ENCODE assay signal across 17 cellular contexts in genomic region chr2:199160677-199161465, GRCh38.
A peak's percentile ranks its signal among the peaks of the same experiment; 100 is the strongest.
DNase-seq lines count a peak whose midpoint lies in the region; ATAC-seq and TF ChIP-seq lines count a peak whose summit lies in the region.
"Had no signal": no experiment of that assay in that cellular context is flagged by ENCODE, and none has a peak within 500 bp of the region (broad histone marks: within the 10 kb centered on the region; RNA-seq: fewer than 3 reads in every experiment).

No MANE protein-coding gene starts in this region.

- peak overlapping the region; percentile 52; the same call in 1 of the 2 replicates for H2AFZ ChIP-seq in SK-N-SH (ENCODE audit: low read depth)

- H3K9me3 ChIP-seq in SK-N-SH (no peaks in the 10 kb centered on the region), SJSA1 (replicated peaks) (no peaks in the 10 kb centered on the region)

- no peak overlapping the region for H3K4me2 ChIP-seq in SK-N-SH

- TF ChIP-seq CTCF in SK-N-SH (IDR thresholded peaks at IDR 0.05) = no peak
- TF ChIP-seq CTCF in fibroblast of the aortic adventitia (IDR thresholded peaks at IDR 0.05; ENCODE audit: insufficient read depth, low read length) = no peak

- H3F3A ChIP-seq in SK-N-SH (replicated peaks; ENCODE audit: insufficient read depth) = no peaks in the 10 kb centered on the region

- ATAC-seq in SK-N-SH treated with all-trans-retinoic acid at 6 μM for 48 hours (no peak), HG03457 (IDR thresholded peaks at IDR 0.05; ENCODE audit: unreplicated experiment) (no peak)
- ATAC-seq: left lobe of liver had no signal

- H3K4me3 ChIP-seq in SK-N-SH (ENCODE audit: low read depth in 2 of 2, low read length in 1 of 2) (no peak overlapping the region), SJSA1 (no peak overlapping the region), fibroblast of the aortic adventitia (ENCODE audit: low read depth, low read length) (no peak overlapping the region)
- H3K4me3 ChIP-seq: spleen, upper lobe of left lung had no signal

- no peaks in the 10 kb centered on the region for H3K36me3 ChIP-seq in SK-N-SH (replicated peaks in 1 of 2; ENCODE audit: control insufficient read depth in 1 of 2, insufficient read depth in 2 of 2, low read length in 1 of 2)
- H3K36me3 ChIP-seq in SJSA1 = no peaks in the 10 kb centered on the region
- H3K36me3 ChIP-seq: spleen, upper lobe of left lung had no signal

- no peaks in the 10 kb centered on the region for H3K9me2 ChIP-seq in SK-N-SH

- H3K79me2 ChIP-seq in SK-N-SH (ENCODE audit: insufficient read depth) = no peaks in the 10 kb centered on the region

- no peak for TF ChIP-seq EP300 in SK-N-SH (IDR thresholded peaks at IDR 0.05; ENCODE audit: borderline replicate concordance in 1 of 2, low read depth in 1 of 2, low read length in 1 of 2)

- no peaks in the 10 kb centered on the region for H4K20me1 ChIP-seq in SK-N-SH (ENCODE audit: insufficient read depth)

- WGBS in SK-N-SH (ENCODE audit: low lambda C conversion rate) = 11% methylated on average over 1 of the region's 1 CpG

- no peaks in the 10 kb centered on the region for H3K4me1 ChIP-seq in SK-N-SH (ENCODE audit: control insufficient read depth in 1 of 2, insufficient read depth in 2 of 2, low read depth in 1 of 2, low read length in 1 of 2)
- H3K4me1 ChIP-seq in SJSA1 (replicated peaks) = peaks cover 9% of the 10 kb centered on the region
- H3K4me1 ChIP-seq: spleen, upper lobe of left lung had no signal

- H3K27ac ChIP-seq in SK-N-SH (ENCODE audit: low read depth in 2 of 2, low read length in 1 of 2) (no peak overlapping the region), SJSA1 (peak overlapping the region; percentile 22; the same call in 1 of the 2 replicates)
- H3K27ac ChIP-seq: 22Rv1, spleen, upper lobe of left lung had no signal

- POLR2A ChIA-PET in SK-N-SH (lab: Yijun Ruan, JAX) = no interaction called here

- H3K9ac ChIP-seq in SK-N-SH = no peak overlapping the region

- TF ChIP-seq RAD21 in SK-N-SH (IDR thresholded peaks at IDR 0.05; ENCODE audit: low read length) = no peak

- DNase-seq in SK-N-SH (no peak), SJSA1 (ENCODE audit: low read depth in 1 of 2, low spot score in 2 of 2) (peak in 1 of 2 experiments; percentile 5), fibroblast of the aortic adventitia (ENCODE audit: low read depth) (peak; percentile 81), stromal cell of bone marrow (ENCODE audit: low read depth) (peak; percentile 73), middle frontal gyrus (ENCODE audit: extremely low spot score, low spot score) (no peak), germinal center (ENCODE audit: low spot score) (no peak)
- DNase-seq: activated naive CD4-positive, alpha-beta T cell treated with anti-CD3 and anti-CD28 coated beads for 36 hours; cortex of kidney; DMS153; H9; NCI-H2081; spleen; upper lobe of left lung had no signal

- H3K27me3 ChIP-seq in SK-N-SH (ENCODE audit: insufficient read depth) (no peaks in the 10 kb centered on the region), SJSA1 (replicated peaks) (no peaks in the 10 kb centered on the region)
- H3K27me3 ChIP-seq: spleen, upper lobe of left lung had no signal

- CTCF ChIA-PET in SK-N-SH (lab: Yijun Ruan, JAX) = no interaction called here

TF ChIP-seq in SK-N-SH, 30 proteins besides CTCF, POLR2A, EP300 and RAD21:
- TF ChIP-seq FOSL2 (IDR thresholded peaks at IDR 0.05; ENCODE audit: borderline replicate concordance, low read depth) (peak; percentile 18; the same call in 1 of the 2 replicates), RXRA (IDR thresholded peaks at IDR 0.05; ENCODE audit: borderline replicate concordance, low read depth) (no peak)

TF ChIP-seq in SK-N-SH treated with all-trans-retinoic acid at 6 μM for 48 hours, 23 proteins besides CTCF, POLR2A, EP300 and RAD21:
- TF ChIP-seq TSHZ2 (CRISPR knock-in tag; IDR thresholded peaks at IDR 0.05) (no peak), ZFP30 (CRISPR knock-in tag; IDR thresholded peaks at IDR 0.05) (no peak), ZNF70 (CRISPR knock-in tag; IDR thresholded peaks at IDR 0.05) (no peak), ESRRG (CRISPR knock-in tag; IDR thresholded peaks at IDR 0.05) (no peak)

Comparison
In these comparisons a context has a peak if more than half of its experiments do, and no peak if none do; other contexts are left out.
1. DNase-seq: peak in fibroblast of the aortic adventitia (single experiment) and stromal cell of bone marrow (single experiment); none in SK-N-SH (single experiment), middle frontal gyrus (single experiment) and germinal center (single experiment).